Comparison of ENCODE assay signal across 20 cellular contexts in the genomic region with DNA sequence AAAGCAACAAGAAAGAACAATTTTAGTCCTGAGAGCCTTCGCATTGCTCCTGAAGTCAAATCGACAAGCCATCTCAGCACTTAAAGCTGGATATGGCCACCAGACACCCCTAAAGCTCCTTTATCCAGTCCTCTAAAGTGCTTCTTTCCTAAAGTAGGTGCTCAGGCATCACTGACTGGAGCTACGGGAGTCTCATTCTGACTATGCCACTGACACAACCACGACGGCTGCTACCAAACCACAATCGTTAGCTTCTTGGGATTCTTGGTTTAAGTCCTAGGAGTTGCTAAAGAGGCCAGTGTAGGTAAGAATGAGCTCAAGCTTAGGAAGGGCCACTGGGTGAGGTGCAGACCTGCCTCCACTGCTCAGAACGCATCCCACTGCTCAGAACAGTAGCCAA. TPM values are rescaled to one million over a fixed set of nuclear protein-coding genes. Genes with fewer than 3 reads are reported as not detected.
DNase-seq lines count a peak whose midpoint lies in the region; ATAC-seq and TF ChIP-seq lines count a peak whose summit lies in the region.
"Had no signal": no experiment of that assay in that cellular context is flagged by ENCODE, and none has a peak within 500 bp of the region (broad histone marks: within the 10 kb centered on the region; RNA-seq: fewer than 3 reads in every experiment).

No MANE protein-coding gene starts in this region.

- no peak overlapping the region for H3K4me2 ChIP-seq in neural progenitor cell

- H3K27me3 ChIP-seq in right cardiac atrium (ENCODE audit: control insufficient read depth, insufficient read depth): no peaks in the 10 kb centered on the region
- no peaks in the 10 kb centered on the region for H3K27me3 ChIP-seq in neural progenitor cell

- DNase-seq in right cardiac atrium: no peak
- no peak for DNase-seq in left ventricle myocardium superior
- DNase-seq in epithelial cell of prostate (ENCODE audit: low read depth, low spot score): no peak
- peak; percentile 12 for DNase-seq in myocyte (ENCODE audit: low read depth)
- DNase-seq in DMS79 (lab: John Stamatoyannopoulos, UW): no peak
- DNase-seq in activated naive CD4-positive, alpha-beta T cell (lab: John Stamatoyannopoulos, UW): no peak
- DNase-seq in neural progenitor cell (ENCODE audit: low spot score): no peak
- DNase-seq: activated CD8-positive, alpha-beta T cell treated with anti-CD3 and anti-CD28 coated beads for 36 hours; amniotic stem cell; NCI-H2029; NCI-H526 treated with DMSO at 0.1 percent for 48 hours; SW 1271 had no signal

- peak overlapping the region; percentile 6 for H3K27ac ChIP-seq in right cardiac atrium (ENCODE audit: low read length)
- peak overlapping the region; percentile 99 for H3K27ac ChIP-seq in epithelial cell of prostate
- no peak overlapping the region for H3K27ac ChIP-seq in neural progenitor cell
- H3K27ac ChIP-seq: VCaP had no signal

- intact Hi-C loops in right cardiac atrium (cut with DNase I): no loop called here
- intact Hi-C loops in left ventricle myocardium superior (cut with micrococcal nuclease): no loop called here

- no peaks in the 10 kb centered on the region for H3K36me3 ChIP-seq in neural progenitor cell

- TF ChIP-seq CTCF in neural progenitor cell (IDR thresholded peaks at IDR 0.05): no peak

- 61% methylated on average over 7 of the region's 7 CpGs for WGBS in right cardiac atrium

- no peaks in the 10 kb centered on the region for H3K9me3 Mint-ChIP-seq in neural progenitor cell
- H3K9me3 Mint-ChIP-seq: activated CD8-positive, alpha-beta T cell treated with anti-CD3 and anti-CD28 coated beads for 36 hours; natural killer cell treated with Interleukin-12 subunit alpha and Interleukin-12 subunit beta and Interleukin-15 and Interleukin-18, amount 100 ng/mL, for 72 hours had no signal

- no peaks in the 10 kb centered on the region for H4K20me1 ChIP-seq in neural progenitor cell (ENCODE audit: low read depth)

- no peak overlapping the region for H3K9ac ChIP-seq in neural progenitor cell

- H3K4me1 Mint-ChIP-seq in neural progenitor cell: no peaks in the 10 kb centered on the region

- no peaks in the 10 kb centered on the region for H3K79me2 ChIP-seq in neural progenitor cell (ENCODE audit: low read depth)

- H3F3A ChIP-seq in neural progenitor cell (ENCODE audit: low read depth): no peaks in the 10 kb centered on the region

- H3K4me3 Mint-ChIP-seq in neural progenitor cell: no peak overlapping the region
- H3K4me3 Mint-ChIP-seq: activated CD8-positive, alpha-beta T cell treated with anti-CD3 and anti-CD28 coated beads for 36 hours; natural killer cell treated with Interleukin-12 subunit alpha and Interleukin-12 subunit beta and Interleukin-15 and Interleukin-18, amount 100 ng/mL, for 72 hours had no signal

- H3K9me3 ChIP-seq in right cardiac atrium (ENCODE audit: control insufficient read depth, low read length) (no peaks in the 10 kb centered on the region), neural progenitor cell (ENCODE audit: low read depth) (no peaks in the 10 kb centered on the region)

- H3K4me3 ChIP-seq in right cardiac atrium (ENCODE audit: low read length): peak overlapping the region; percentile 4
- H3K4me3 ChIP-seq in neural progenitor cell: no peak overlapping the region
- H3K4me3 ChIP-seq: GM12878 had no signal

- H3K27ac Mint-ChIP-seq in neural progenitor cell: no peak overlapping the region
- H3K27ac Mint-ChIP-seq: activated CD8-positive, alpha-beta T cell treated with anti-CD3 and anti-CD28 coated beads for 36 hours; natural killer cell treated with Interleukin-12 subunit alpha and Interleukin-12 subunit beta and Interleukin-15 and Interleukin-18, amount 100 ng/mL, for 72 hours had no signal

- H3K36me3 Mint-ChIP-seq in neural progenitor cell: no peaks in the 10 kb centered on the region
- H3K36me3 Mint-ChIP-seq: natural killer cell treated with Interleukin-12 subunit alpha and Interleukin-12 subunit beta and Interleukin-15 and Interleukin-18, amount 100 ng/mL, for 72 hours had no signal

- peaks cover 3% of the 10 kb centered on the region for H3K4me1 ChIP-seq in right cardiac atrium (ENCODE audit: control insufficient read depth, insufficient read depth, low read length)
- H3K4me1 ChIP-seq in neural progenitor cell: no peaks in the 10 kb centered on the region

- no peak for ATAC-seq in right cardiac atrium
- no peak for ATAC-seq in left ventricle myocardium superior
- ATAC-seq in GM19328 (IDR thresholded peaks at IDR 0.05; ENCODE audit: unreplicated experiment): no peak
- ATAC-seq: activated CD8-positive, alpha-beta T cell treated with anti-CD3 and anti-CD28 coated beads for 36 hours; GM12878; HepG2; natural killer cell treated with Interleukin-12 subunit alpha and Interleukin-12 subunit beta and Interleukin-15 and Interleukin-18, amount 100 ng/mL, for 72 hours; Panc1 had no signal

- H2AFZ ChIP-seq in neural progenitor cell (replicated peaks): no peak overlapping the region

- peaks cover 6% of the 10 kb centered on the region for H3K27me3 Mint-ChIP-seq in neural progenitor cell (ENCODE audit: insufficient read depth, low read depth)
- H3K27me3 Mint-ChIP-seq: activated CD8-positive, alpha-beta T cell treated with anti-CD3 and anti-CD28 coated beads for 36 hours had no signal

RNA-seq across cellular contexts. Expression of a gene that starts 1.0 kb away (rescaled TPM):
- total RNA-seq in right cardiac atrium (1 to 10 TPM in 1 of 4 donors, under 1 TPM in 3; 0.71 to 1.6 (median 0.87) TPM), left ventricle myocardium superior (0.82 TPM), myocyte (not detected in 2 replicates), neural progenitor cell (ENCODE audit: low replicate concordance) (not detected in 2 replicates)
- 0.52 TPM for polyA plus RNA-seq in right cardiac atrium
- polyA plus RNA-seq in myocyte (2012): not detected
- total RNA-seq: activated CD8-positive, alpha-beta T cell treated with anti-CD3 and anti-CD28 coated beads for 36 hours; endothelial cell of umbilical vein; GM12878; HepG2; natural killer cell treated with Interleukin-12 subunit alpha and Interleukin-12 subunit beta and Interleukin-15 and Interleukin-18, amount 100 ng/mL, for 72 hours had no signal
- polyA plus RNA-seq: HepG2 had no signal

RNA-seq across cellular contexts. Expression of a gene that starts 44.1 kb away (rescaled TPM):
- total RNA-seq in right cardiac atrium (1 to 10 TPM in 1 of 4 donors, under 1 TPM in 1, not detected in 2; 0.97 to 2.3 TPM), left ventricle myocardium superior (1.1 TPM), myocyte (0.21 TPM in 1 of 2 replicates, not detected in the other), neural progenitor cell (ENCODE audit: low replicate concordance) (5.7 and 8.6 TPM in 2 replicates)
- polyA plus RNA-seq in right cardiac atrium: 0.18 TPM
- 0.30 TPM for polyA plus RNA-seq in myocyte (2012)
- total RNA-seq: activated CD8-positive, alpha-beta T cell treated with anti-CD3 and anti-CD28 coated beads for 36 hours; HepG2; liver; natural killer cell treated with Interleukin-12 subunit alpha and Interleukin-12 subunit beta and Interleukin-15 and Interleukin-18, amount 100 ng/mL, for 72 hours had no signal
- polyA plus RNA-seq: endothelial cell of umbilical vein had no signal
